ENCODE assay signal across 24 cellular contexts in the genomic region with DNA sequence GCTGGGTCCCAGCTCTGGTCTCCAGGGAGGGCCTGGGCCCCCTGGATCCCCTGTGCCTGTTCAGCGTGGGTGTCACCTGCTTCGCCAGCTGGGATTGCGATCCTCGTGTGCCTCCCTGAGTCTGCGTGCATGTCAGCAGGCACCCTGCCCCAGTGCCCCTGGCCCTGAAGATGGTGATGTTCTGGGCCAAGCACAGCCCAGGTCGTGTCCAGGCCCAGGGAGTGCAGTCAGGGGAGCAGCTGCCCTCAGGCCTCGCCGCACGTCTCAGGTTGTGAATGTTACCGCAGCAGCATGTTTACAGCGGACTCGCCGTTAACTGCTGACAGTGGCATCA.
DNase-seq lines count a peak whose midpoint lies in the region; ATAC-seq and TF ChIP-seq lines count a peak whose summit lies in the region.
"Had no signal": no experiment of that assay in that cellular context is flagged by ENCODE, and none has a peak within 500 bp of the region (broad histone marks: within the 10 kb centered on the region; RNA-seq: fewer than 3 reads in every experiment).

No MANE protein-coding gene starts in this region.

- H3K27ac ChIP-seq in SK-N-SH (ENCODE audit: low read depth in 2 of 2, low read length in 1 of 2) = no peak overlapping the region
- H3K27ac ChIP-seq in right lobe of liver = peak overlapping the region; percentile 89 to 98 (median 98)
- peak overlapping the region; percentile 36 for H3K27ac ChIP-seq in temporal lobe (ENCODE audit: low read depth, low read length)
- H3K27ac ChIP-seq: HL-60, transverse colon had no signal

- H3K9ac ChIP-seq in SK-N-SH = no peak overlapping the region

- no peak overlapping the region for H3K4me3 Mint-ChIP-seq in T-helper 17 cell
- no peak overlapping the region for H3K4me3 Mint-ChIP-seq in HFFc6
- H3K4me3 Mint-ChIP-seq: CD8-positive, alpha-beta memory T cell; memory B cell had no signal

- no peak overlapping the region for H3K4me2 ChIP-seq in SK-N-SH

- peaks cover 17% of the 10 kb centered on the region for H3K36me3 Mint-ChIP-seq in T-helper 17 cell (ENCODE audit: low read depth)
- H3K36me3 Mint-ChIP-seq in HFFc6 (ENCODE audit: low read depth) = peaks cover 26% of the 10 kb centered on the region

- H3K4me3 ChIP-seq in SK-N-SH (ENCODE audit: low read depth in 2 of 2, low read length in 1 of 2) (no peak overlapping the region), right lobe of liver (no peak overlapping the region)
- H3K4me3 ChIP-seq: transverse colon had no signal

- no peaks in the 10 kb centered on the region for H3K79me2 ChIP-seq in SK-N-SH (ENCODE audit: insufficient read depth)

- H4K20me1 ChIP-seq in SK-N-SH (ENCODE audit: insufficient read depth) = no peaks in the 10 kb centered on the region

- H3K27me3 Mint-ChIP-seq in T-helper 17 cell (no peaks in the 10 kb centered on the region), HFFc6 (ENCODE audit: insufficient read depth) (no peaks in the 10 kb centered on the region; the same call in 1 of the 2 replicates)
- H3K27me3 Mint-ChIP-seq: CD8-positive, alpha-beta memory T cell; memory B cell; naive thymus-derived CD8-positive, alpha-beta T cell had no signal

- H2AFZ ChIP-seq in SK-N-SH (ENCODE audit: low read depth) = no peak overlapping the region

- no peaks in the 10 kb centered on the region for H3K27me3 ChIP-seq in SK-N-SH (ENCODE audit: insufficient read depth)
- H3K27me3 ChIP-seq in right lobe of liver = no peaks in the 10 kb centered on the region
- H3K27me3 ChIP-seq: transverse colon had no signal

- WGBS in SK-N-SH (ENCODE audit: low lambda C conversion rate) = 95% methylated on average over 9 of the region's 13 CpGs
- 64% methylated on average over 7 of the region's 13 CpGs for WGBS in right lobe of liver (ENCODE audit: insufficient coverage, low coverage, low lambda C conversion rate, missing lambda C conversion rate)

- H3K4me1 Mint-ChIP-seq in T-helper 17 cell (peaks cover 5% of the 10 kb centered on the region), HFFc6 (ENCODE audit: low read depth) (peaks cover 7% of the 10 kb centered on the region; the same call in 1 of the 2 replicates)
- H3K4me1 Mint-ChIP-seq: memory B cell had no signal

- H3K9me2 ChIP-seq in SK-N-SH = no peaks in the 10 kb centered on the region

- H3K9me3 Mint-ChIP-seq in HFFc6 = no peaks in the 10 kb centered on the region
- H3K9me3 Mint-ChIP-seq: CD8-positive, alpha-beta memory T cell; memory B cell; naive thymus-derived CD8-positive, alpha-beta T cell; stimulated activated effector memory CD8-positive, alpha-beta T cell treated with anti-CD3 and anti-CD28 coated beads, Interleukin-12 subunit alpha, Interleukin-12 subunit beta, amount 100 ng/mL, for 72 hours had no signal

- peak overlapping the region; percentile 43 for H3K27ac Mint-ChIP-seq in T-helper 17 cell
- H3K27ac Mint-ChIP-seq in HFFc6 = no peak overlapping the region
- H3K27ac Mint-ChIP-seq: memory B cell had no signal

- TF ChIP-seq EP300 in SK-N-SH (IDR thresholded peaks at IDR 0.05; ENCODE audit: borderline replicate concordance in 1 of 2, low read depth in 1 of 2, low read length in 1 of 2) = no peak

- intact Hi-C loops in right lobe of liver (cut with DNase I) = no loop called here

- H3K4me1 ChIP-seq in SK-N-SH (ENCODE audit: control insufficient read depth in 1 of 2, insufficient read depth in 2 of 2, low read depth in 1 of 2, low read length in 1 of 2) = no peaks in the 10 kb centered on the region
- H3K4me1 ChIP-seq in right lobe of liver = peaks cover 0 to 20% (median 7%) of the 10 kb centered on the region in 4 donors
- H3K4me1 ChIP-seq: transverse colon had no signal

- no peak for TF ChIP-seq CTCF in SK-N-SH (IDR thresholded peaks at IDR 0.05)
- peak in 1 of 4 donors; percentile 23 for TF ChIP-seq CTCF in right lobe of liver (IDR thresholded peaks at IDR 0.05)
- no peak for TF ChIP-seq CTCF in HFFc6 (IDR thresholded peaks at IDR 0.05)

- ATAC-seq in SK-N-SH treated with all-trans-retinoic acid at 6 μM for 48 hours (no peak), T-helper 17 cell (no peak), right lobe of liver (peak; percentile 50 to 71 (median 55)), HG02588 (IDR thresholded peaks at IDR 0.05; ENCODE audit: unreplicated experiment) (no peak)
- ATAC-seq: naive thymus-derived CD8-positive, alpha-beta T cell; Panc1 had no signal

- TF ChIP-seq RAD21 in SK-N-SH (IDR thresholded peaks at IDR 0.05; ENCODE audit: low read length) = no peak

- H3K9me3 ChIP-seq in SK-N-SH = no peaks in the 10 kb centered on the region
- no peaks in the 10 kb centered on the region for H3K9me3 ChIP-seq in T-helper 17 cell (ENCODE audit: control insufficient read depth, low read length, poor library complexity, severe bottlenecking)
- H3K9me3 ChIP-seq in right lobe of liver = no peaks in the 10 kb centered on the region
- H3K9me3 ChIP-seq: transverse colon had no signal

- H3F3A ChIP-seq in SK-N-SH (replicated peaks; ENCODE audit: insufficient read depth) = no peaks in the 10 kb centered on the region

- CTCF ChIA-PET in SK-N-SH (lab: Yijun Ruan, JAX) = no interaction called here

- TF ChIP-seq POLR2A in right lobe of liver (IDR thresholded peaks at IDR 0.05) = no peak

- DNase-seq in SK-N-SH (peak; percentile 20), T-helper 17 cell (no peak), right lobe of liver (peak; percentile 54 to 70 (median 66)), dedifferentiated amniotic fluid mesenchymal stem cell (ENCODE audit: extremely low spot score) (no peak), HFFc6 (no peak)
- DNase-seq: ACHN; activated CD4-positive, alpha-beta T cell treated with anti-CD3 and anti-CD28 coated beads for 48 hours; activated CD8-positive, alpha-beta memory T cell treated with anti-CD3 and anti-CD28 coated beads, Interleukin-2, amount 50 U/mL, for 48 hours; activated gamma-delta T cell treated with Interleukin-2 at 50 U/mL for 16 hours; cerebellar nuclear complex; GOT3; islet precursor cell; MV-4-11; naive thymus-derived CD8-positive, alpha-beta T cell; stimulated activated CD4-positive, alpha-beta T cell treated with anti-CD3 and anti-CD28 coated beads, Interleukin-15, amount 100 ng/mL, for 24 hours; transverse colon had no signal

- H3K36me3 ChIP-seq in SK-N-SH (replicated peaks in 1 of 2; ENCODE audit: control insufficient read depth in 1 of 2, insufficient read depth in 2 of 2, low read length in 1 of 2) (peaks cover 11 to 49% of the 10 kb centered on the region in 2 experiments), right lobe of liver (peaks cover 0 to 13% (median 7%) of the 10 kb centered on the region in 4 donors)

- POLR2A ChIA-PET in SK-N-SH (lab: Yijun Ruan, JAX) = no interaction called here

TF ChIP-seq in SK-N-SH, 30 proteins besides CTCF, POLR2A, EP300 and RAD21 (continues in another document):
- TF ChIP-seq SIN3A (IDR thresholded peaks at IDR 0.05; ENCODE audit: borderline replicate concordance, low read depth, low read length) (no peak), TCF12 (IDR thresholded peaks at IDR 0.05) (no peak), GABPA (IDR thresholded peaks at IDR 0.05; ENCODE audit: low read depth) (no peak), JUND (IDR thresholded peaks at IDR 0.05) (no peak), MEF2A (IDR thresholded peaks at IDR 0.05; ENCODE audit: borderline replicate concordance, low read depth) (no peak), FOXJ3 (CRISPR knock-in tag; IDR thresholded peaks at IDR 0.05) (no peak), MXI1 (IDR thresholded peaks at IDR 0.05; ENCODE audit: low read depth, low read length) (no peak), FOSL2 (IDR thresholded peaks at IDR 0.05; ENCODE audit: borderline replicate concordance, low read depth) (no peak), CHD2 (IDR thresholded peaks at IDR 0.05; ENCODE audit: low read length, partially characterized antibody) (no peak), YY1 (IDR thresholded peaks at IDR 0.05; ENCODE audit: low read depth) (no peak), NRF1 (IDR thresholded peaks at IDR 0.05; ENCODE audit: low read depth, low read length) (no peak)
- TF ChIP-seq, protein P1, sequence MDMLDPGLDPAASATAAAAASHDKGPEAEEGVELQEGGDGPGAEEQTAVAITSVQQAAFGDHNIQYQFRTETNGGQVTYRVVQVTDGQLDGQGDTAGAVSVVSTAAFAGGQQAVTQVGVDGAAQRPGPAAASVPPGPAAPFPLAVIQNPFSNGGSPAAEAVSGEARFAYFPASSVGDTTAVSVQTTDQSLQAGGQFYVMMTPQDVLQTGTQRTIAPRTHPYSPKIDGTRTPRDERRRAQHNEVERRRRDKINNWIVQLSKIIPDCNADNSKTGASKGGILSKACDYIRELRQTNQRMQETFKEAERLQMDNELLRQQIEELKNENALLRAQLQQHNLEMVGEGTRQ (IDR thresholded peaks at IDR 0.05; ENCODE audit: borderline replicate concordance, low read depth, low read length) = no peak

TF ChIP-seq in SK-N-SH treated with all-trans-retinoic acid at 6 μM for 48 hours, 23 proteins besides CTCF, POLR2A, EP300 and RAD21:
- no peak for TF ChIP-seq ZFP3 (CRISPR knock-in tag; IDR thresholded peaks at IDR 0.05)
- TF ChIP-seq, protein P2, sequence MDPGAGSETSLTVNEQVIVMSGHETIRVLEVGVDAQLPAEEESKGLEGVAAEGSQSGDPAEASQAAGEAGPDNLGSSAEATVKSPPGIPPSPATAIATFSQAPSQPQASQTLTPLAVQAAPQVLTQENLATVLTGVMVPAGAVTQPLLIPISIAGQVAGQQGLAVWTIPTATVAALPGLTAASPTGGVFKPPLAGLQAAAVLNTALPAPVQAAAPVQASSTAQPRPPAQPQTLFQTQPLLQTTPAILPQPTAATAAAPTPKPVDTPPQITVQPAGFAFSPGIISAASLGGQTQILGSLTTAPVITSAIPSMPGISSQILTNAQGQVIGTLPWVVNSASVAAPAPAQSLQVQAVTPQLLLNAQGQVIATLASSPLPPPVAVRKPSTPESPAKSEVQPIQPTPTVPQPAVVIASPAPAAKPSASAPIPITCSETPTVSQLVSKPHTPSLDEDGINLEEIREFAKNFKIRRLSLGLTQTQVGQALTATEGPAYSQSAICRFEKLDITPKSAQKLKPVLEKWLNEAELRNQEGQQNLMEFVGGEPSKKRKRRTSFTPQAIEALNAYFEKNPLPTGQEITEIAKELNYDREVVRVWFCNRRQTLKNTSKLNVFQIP (CRISPR knock-in tag; IDR thresholded peaks at IDR 0.05; ENCODE audit: borderline replicate concordance, low read depth) = no peak

Comparison
In these comparisons a context has a peak if more than half of its experiments do, and no peak if none do; other contexts are left out.
1. DNase-seq: peak in SK-N-SH (single experiment) and right lobe of liver (3 of 3); none in T-helper 17 cell (0 of 3), dedifferentiated amniotic fluid mesenchymal stem cell (single experiment) and HFFc6 (single experiment).
2. H3K27ac ChIP-seq: peak in right lobe of liver (3 of 3) and temporal lobe (single experiment); none in SK-N-SH (0 of 2).
3. ATAC-seq: peak in right lobe of liver (4 of 4); none in SK-N-SH treated with all-trans-retinoic acid at 6 μM for 48 hours (single experiment), T-helper 17 cell (single experiment) and HG02588 (single experiment).